In the genomic region with DNA sequence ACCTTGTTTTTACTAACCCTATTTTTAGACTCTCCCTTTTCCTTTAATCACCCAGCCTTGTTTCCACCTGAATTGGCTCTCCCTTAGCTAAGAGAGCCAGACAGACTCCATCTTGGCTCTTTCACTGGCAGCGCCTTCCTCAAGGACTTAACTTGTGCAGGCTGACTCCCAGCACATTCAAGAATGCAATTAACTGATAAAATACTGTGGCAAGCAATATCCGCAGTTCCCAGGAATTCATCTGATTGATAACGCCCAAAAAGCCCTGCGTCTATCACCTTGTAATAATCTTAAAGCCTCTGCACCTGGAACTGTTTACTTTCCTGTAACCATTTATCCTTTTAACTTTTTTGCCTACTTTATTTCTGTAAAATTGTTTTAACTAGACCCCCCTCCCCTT, we compare ENCODE assay signal across 16 cellular contexts. TPM values are rescaled to one million over a fixed set of nuclear protein-coding genes. Genes with fewer than 3 reads are reported as not detected.
"Had no signal": no experiment of that assay in that cellular context is flagged by ENCODE, and none has a peak within 500 bp of the region (broad histone marks: within the 10 kb centered on the region; RNA-seq: fewer than 3 reads in every experiment).

No MANE protein-coding gene starts in this region.

RNA-seq across cellular contexts. Expression of a gene that starts 29.1 kb away (rescaled TPM):
- total RNA-seq: cerebellum; colonic mucosa; dermis blood vessel endothelial cell; esophagus mucosa; fibroblast of lung; frontal cortex; glomerular endothelial cell; heart left ventricle; liver; lung microvascular endothelial cell; mucosa of descending colon; natural killer cell treated with Interleukin-12 subunit alpha and Interleukin-12 subunit beta and Interleukin-15 and Interleukin-18, amount 100 ng/mL, for 72 hours; omental fat pad; psoas muscle; right lobe of liver had no signal
- polyA plus RNA-seq: fibroblast of lung, heart left ventricle, liver, psoas muscle, thymus had no signal

RNA-seq across cellular contexts. Expression of a gene that starts 32.4 kb away (rescaled TPM):
- total RNA-seq: cerebellum; dermis blood vessel endothelial cell; fibroblast of lung; frontal cortex; glomerular endothelial cell; heart left ventricle; lung microvascular endothelial cell; mucosa of descending colon; natural killer cell treated with Interleukin-12 subunit alpha and Interleukin-12 subunit beta and Interleukin-15 and Interleukin-18, amount 100 ng/mL, for 72 hours; omental fat pad; psoas muscle had no signal
- polyA plus RNA-seq: fibroblast of lung, heart left ventricle, psoas muscle had no signal

RNA-seq across cellular contexts. Expression of a gene that starts 56.3 kb away (rescaled TPM):
- total RNA-seq: cerebellum; colonic mucosa; dermis blood vessel endothelial cell; esophagus mucosa; fibroblast of lung; frontal cortex; glomerular endothelial cell; heart left ventricle; liver; lung microvascular endothelial cell; mucosa of descending colon; natural killer cell treated with Interleukin-12 subunit alpha and Interleukin-12 subunit beta and Interleukin-15 and Interleukin-18, amount 100 ng/mL, for 72 hours; omental fat pad; psoas muscle; right lobe of liver had no signal
- polyA plus RNA-seq: fibroblast of lung, heart left ventricle, liver, psoas muscle had no signal
